In genomic region chr14:102377696-102378095, GRCh38 we compare ENCODE assay signal across 22 cellular contexts.
"Had no signal": no experiment of that assay in that cellular context is flagged by ENCODE, and none has a peak within 500 bp of the region (broad histone marks: within the 10 kb centered on the region; RNA-seq: fewer than 3 reads in every experiment).

No MANE protein-coding gene starts in this region.

- H3K27me3 ChIP-seq: MG63 had no signal

- ATAC-seq: Panc1, PC-3 had no signal

- H3K27me3 Mint-ChIP-seq: IgD-negative memory B cell had no signal

- H3K4me3 ChIP-seq: MG63 had no signal

- H3K4me1 Mint-ChIP-seq: IgD-negative memory B cell had no signal

- H3K9me3 ChIP-seq: MG63 had no signal

- H3K27ac Mint-ChIP-seq: IgD-negative memory B cell had no signal

- DNase-seq: Karpas-422, KG1, MG63, NCI-H1092, NCI-H1105 treated with DMSO at 0.1 percent for 48 hours, NCI-H1417 treated with DMSO at 0.1 percent for 48 hours, NCI-H146, NCI-H1694 treated with DMSO at 0.1 percent for 48 hours, NCI-H1930, NCI-H2081, NCI-H2171, NCI-H226, NCI-H446, NCI-H510A, NCI-H524 treated with DMSO at 0.1 percent for 48 hours, NCI-H69, NCI-H774, PC-3, SHP77 had no signal

- H3K27ac ChIP-seq: RWPE1 had no signal
